Comparison of ENCODE assay signal across 11 cellular contexts in the genomic region with DNA sequence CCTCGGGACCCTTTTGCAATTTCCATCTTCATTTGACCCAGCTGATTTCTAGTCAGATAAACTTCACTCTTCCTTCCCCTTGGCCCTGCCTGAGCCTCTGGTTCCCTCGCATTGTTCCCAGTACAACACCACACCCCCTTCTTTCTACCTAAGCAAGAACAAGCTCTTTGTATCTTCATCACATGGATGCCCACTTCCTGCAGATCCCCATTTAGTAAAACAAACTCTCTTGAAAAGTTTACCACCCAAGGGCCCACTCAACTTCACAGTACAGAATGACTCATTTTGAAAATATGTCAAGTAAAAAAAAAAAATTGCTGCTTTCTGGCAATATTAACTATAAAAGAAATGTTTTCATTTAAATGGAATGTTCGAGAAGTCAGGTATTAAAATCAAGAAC. TPM values are rescaled to one million over a fixed set of nuclear protein-coding genes. Genes with fewer than 3 reads are reported as not detected.
A peak's percentile ranks its signal among the peaks of the same experiment; 100 is the strongest.
DNase-seq lines count a peak whose midpoint lies in the region; ATAC-seq, FAIRE-seq and TF ChIP-seq lines count a peak whose summit lies in the region.
"Had no signal": no experiment of that assay in that cellular context is flagged by ENCODE, and none has a peak within 500 bp of the region (broad histone marks: within the 10 kb centered on the region; RNA-seq: fewer than 3 reads in every experiment).

No MANE protein-coding gene starts in this region.

- CTCF ChIA-PET in GM12878 (lab: Yijun Ruan, JAX), result interaction anchor here (1.1 to 1.3 kb wide), 6 partner anchors 14 to 403 kb away, joined by 3 to 6 read pairs (median 4); no protein-coding TSS in a partner anchor
- CTCF ChIA-PET in CD4-positive, alpha-beta memory T cell (lab: Charles Lee; ENCODE audit: partially characterized antibody), result interaction anchor here (8.4 kb wide), 1 partner anchor 13 kb away, joined by 53 read pairs; no protein-coding TSS in a partner anchor
- CTCF ChIA-PET in activated CD4-positive, alpha-beta T cell treated with anti-CD3 and anti-CD28 coated beads, Interleukin-2, amount 10 ng/mL, durations not matched to agents 7 days and 5 days (lab: Charles Lee), result interaction anchor here (0.5 to 0.9 kb wide), 2 partner anchors 10 to 11 kb away, joined by 3 read pairs; no protein-coding TSS in a partner anchor

- SMC1A ChIA-PET in GM12878 (lab: Charles Lee; ENCODE audit: uncharacterized antibody, unreplicated experiment), result interaction anchor here (1.2 to 2.2 kb wide), 3 partner anchors 10 to 17 kb away, joined by 4 to 5 read pairs (median 4); no protein-coding TSS in a partner anchor

- WGBS in GM12878 (ENCODE audit: insufficient coverage, insufficient replicate concordance, low lambda C conversion rate, missing lambda C conversion rate), result 1% methylated on average over 3 of the region's 3 CpGs

- FAIRE-seq in GM12878 (lab: Jason Lieb, UNC), result no peak

- RAD21 ChIA-PET in GM12878 (lab: Charles Lee; ENCODE audit: unreplicated experiment), result interaction anchor here (3.0 kb wide), 1 partner anchor 14 kb away, joined by 7 read pairs; no protein-coding TSS in a partner anchor

- peaks cover 24 to 33% of the 10 kb centered on the region in 2 donors for H3K27me3 Mint-ChIP-seq in CD4-positive, alpha-beta memory T cell
- peaks cover 52% of the 10 kb centered on the region for H3K27me3 Mint-ChIP-seq in activated CD4-positive, alpha-beta T cell treated with anti-CD3 and anti-CD28 coated beads, Interleukin-2, amount 10 ng/mL, durations not matched to agents 7 days and 5 days

- POLR2A ChIA-PET in GM12878 (lab: Charles Lee), result no interaction called here
- POLR2A ChIA-PET in CD4-positive, alpha-beta memory T cell (lab: Charles Lee; ENCODE audit: partially characterized antibody), result no interaction called here
- POLR2A ChIA-PET in activated CD4-positive, alpha-beta T cell treated with anti-CD3 and anti-CD28 coated beads, Interleukin-2, amount 10 ng/mL, durations not matched to agents 7 days and 5 days (lab: Charles Lee), result no interaction called here

- no peak overlapping the region for H3K4me2 ChIP-seq in GM12878 (ENCODE audit: control insufficient read depth, insufficient read depth)

- H3K9me3 Mint-ChIP-seq in CD4-positive, alpha-beta memory T cell, result peaks cover 0 to 1% (median 0%) of the 10 kb centered on the region in 8 donors
- no peaks in the 10 kb centered on the region for H3K9me3 Mint-ChIP-seq in activated CD4-positive, alpha-beta T cell treated with anti-CD3 and anti-CD28 coated beads, Interleukin-2, amount 10 ng/mL, durations not matched to agents 7 days and 5 days
- H3K9me3 Mint-ChIP-seq: T-cell had no signal

- H3K36me3 ChIP-seq in GM12878 (ENCODE audit: control insufficient read depth in 2 of 2, insufficient read depth in 2 of 2, low read length in 1 of 2), result no peaks in the 10 kb centered on the region
- no peaks in the 10 kb centered on the region for H3K36me3 ChIP-seq in lower lobe of right lung
- no peaks in the 10 kb centered on the region for H3K36me3 ChIP-seq in CD4-positive, alpha-beta memory T cell (ENCODE audit: insufficient read depth, low read length)

- H3K27ac Mint-ChIP-seq in CD4-positive, alpha-beta memory T cell, result no peak overlapping the region
- H3K27ac Mint-ChIP-seq in activated CD4-positive, alpha-beta T cell treated with anti-CD3 and anti-CD28 coated beads, Interleukin-2, amount 10 ng/mL, durations not matched to agents 7 days and 5 days, result no peak overlapping the region
- H3K27ac Mint-ChIP-seq: CD14-positive monocyte, T-cell had no signal

- no peaks in the 10 kb centered on the region for H3K9me3 ChIP-seq in GM12878 (replicated peaks; ENCODE audit: control insufficient read depth, insufficient read depth, low read length)
- H3K9me3 ChIP-seq in lower lobe of right lung, result no peaks in the 10 kb centered on the region
- H3K9me3 ChIP-seq in CD4-positive, alpha-beta memory T cell (ENCODE audit: control insufficient read depth in 1 of 2, low read length in 2 of 2), result no peaks in the 10 kb centered on the region

- peaks cover 0 to 1% (median 0%) of the 10 kb centered on the region in 4 donors for H3K4me1 Mint-ChIP-seq in CD4-positive, alpha-beta memory T cell
- peaks cover 6% of the 10 kb centered on the region for H3K4me1 Mint-ChIP-seq in activated CD4-positive, alpha-beta T cell treated with anti-CD3 and anti-CD28 coated beads, Interleukin-2, amount 10 ng/mL, durations not matched to agents 7 days and 5 days

- TF ChIP-seq POLR2A in GM12878 (IDR thresholded peaks at IDR 0.05; ENCODE audit: low read depth, low read length), result no peak

- peaks cover 6 to 12% of the 10 kb centered on the region in 2 experiments for H3K27me3 ChIP-seq in GM12878 (replicated peaks in 1 of 2; ENCODE audit: control insufficient read depth in 2 of 2, insufficient read depth in 2 of 2, low read length in 1 of 2)
- peaks cover 12% of the 10 kb centered on the region for H3K27me3 ChIP-seq in lower lobe of right lung (ENCODE audit: low read depth)
- peaks cover 4% of the 10 kb centered on the region for H3K27me3 ChIP-seq in CD4-positive, alpha-beta memory T cell (ENCODE audit: insufficient read depth, low read length)

- ATAC-seq in HG02759 (IDR thresholded peaks at IDR 0.05; ENCODE audit: unreplicated experiment), result peak; percentile 39
- ATAC-seq in GM12878, result peak; percentile 53
- peak; percentile 51 to 66 for ATAC-seq in lower lobe of right lung
- ATAC-seq in GM21447 (IDR thresholded peaks at IDR 0.05; ENCODE audit: unreplicated experiment), result no peak
- ATAC-seq: T-cell had no signal

- H3K4me1 ChIP-seq in GM12878 (ENCODE audit: control insufficient read depth, insufficient read depth, low read length) (no peaks in the 10 kb centered on the region), lower lobe of right lung (peaks cover 4% of the 10 kb centered on the region)
- no peaks in the 10 kb centered on the region for H3K4me1 ChIP-seq in CD4-positive, alpha-beta memory T cell (ENCODE audit: insufficient read depth, low read length)

- no peaks in the 10 kb centered on the region for H4K20me1 ChIP-seq in GM12878 (ENCODE audit: control insufficient read depth, insufficient read depth)

- no peak for TF ChIP-seq RAD21 in GM12878 (IDR thresholded peaks at IDR 0.05; ENCODE audit: insufficient read depth, low read depth, low read length)

- no peak overlapping the region for H3K9ac ChIP-seq in GM12878 (ENCODE audit: control insufficient read depth, insufficient read depth, low read length)

- H2AFZ ChIP-seq in GM12878 (ENCODE audit: control insufficient read depth, low read depth, low read length), result no peak overlapping the region

- H3K36me3 Mint-ChIP-seq in CD4-positive, alpha-beta memory T cell, result no peaks in the 10 kb centered on the region
- H3K36me3 Mint-ChIP-seq in activated CD4-positive, alpha-beta T cell treated with anti-CD3 and anti-CD28 coated beads, Interleukin-2, amount 10 ng/mL, durations not matched to agents 7 days and 5 days (ENCODE audit: low read depth), result no peaks in the 10 kb centered on the region
- H3K36me3 Mint-ChIP-seq: CD14-positive monocyte, T-cell had no signal

- intact Hi-C loops in GM12878 (cut with micrococcal nuclease; ENCODE audit: unreplicated experiment) (no loop called here), lower lobe of right lung (cut with DNase I) (no loop called here)
- intact Hi-C loops in CD4-positive, alpha-beta memory T cell (cut with micrococcal nuclease), result no loop called here

- H3K4me3 Mint-ChIP-seq in CD4-positive, alpha-beta memory T cell, result no peak overlapping the region
- H3K4me3 Mint-ChIP-seq in activated CD4-positive, alpha-beta T cell treated with anti-CD3 and anti-CD28 coated beads, Interleukin-2, amount 10 ng/mL, durations not matched to agents 7 days and 5 days, result no peak overlapping the region
- H3K4me3 Mint-ChIP-seq: CD14-positive monocyte, T-cell had no signal

- H3K4me3 ChIP-seq in GM12878 (no peak overlapping the region), lower lobe of right lung (no peak overlapping the region)
- no peak overlapping the region for H3K4me3 ChIP-seq in CD4-positive, alpha-beta memory T cell (ENCODE audit: low read length in 2 of 2)

- TF ChIP-seq EP300 in GM12878 (IDR thresholded peaks at IDR 0.05; ENCODE audit: borderline replicate concordance in 1 of 2, control insufficient read depth in 1 of 2, low read depth in 2 of 2, low read length in 2 of 2), result no peak

- DNase-seq in Caki2 (ENCODE audit: low read depth) (peak; percentile 73), GM12878 (ENCODE audit: low read depth, low spot score) (no peak), lower lobe of right lung (no peak)
- no peak for DNase-seq in CD4-positive, alpha-beta memory T cell
- DNase-seq in NK-92 treated with Interleukin-12 subunit alpha and Interleukin-12 subunit beta, amount 100 ng/mL, for 24 hours (lab: John Stamatoyannopoulos, UW), result no peak
- DNase-seq in activated CD4-positive, alpha-beta T cell treated with anti-CD3 and anti-CD28 coated beads, Interleukin-2, amount 10 ng/mL, durations not matched to agents 7 days and 5 days, result no peak
- DNase-seq: NCI-H748 treated with DMSO at 0.1 percent for 48 hours, T-cell had no signal

- H3K79me2 ChIP-seq in GM12878 (ENCODE audit: control insufficient read depth, insufficient read depth, low read length), result no peaks in the 10 kb centered on the region

- in situ Hi-C loops in Caki2 (cut with HindIII; ENCODE audit: low pct_unique_long_range_greater_than_20kb, low sequenced_read_pairs), result no loop called here
- in situ Hi-C loops in GM12878 (cut with MboI), result no loop called here

- no TSS peak for BruUV-seq in GM12878 (replicated peaks; lab: Mats Ljungman, UMichigan)

- TF ChIP-seq CTCF in GM12878 (IDR thresholded peaks at IDR 0.05 in 2 of 3, conservative IDR thresholded peaks at IDR 0.05 in 1 of 3; ENCODE audit: control insufficient read depth in 2 of 3, extremely low read depth in 1 of 3, insufficient read depth in 1 of 3, low read depth in 3 of 3, low read length in 3 of 3) (no peak), lower lobe of right lung (IDR thresholded peaks at IDR 0.05) (no peak)

- H3K27ac ChIP-seq in GM12878 (ENCODE audit: control insufficient read depth, insufficient read depth) (no peak overlapping the region), lower lobe of right lung (no peak overlapping the region)
- no peak overlapping the region for H3K27ac ChIP-seq in CD4-positive, alpha-beta memory T cell (ENCODE audit: low read depth, low read length)

RNA-seq across cellular contexts. Expression of gene FAXC, which starts 5.2 kb away (rescaled TPM):
- total RNA-seq in Caki2 (2014; rRNA removed; shearing (Covaris generic); ENCODE audit: low replicate concordance), result 8.5 and 16.0 TPM in 2 replicates
- total RNA-seq in GM12878 (2013; cell fraction: nucleolus; rRNA removed), result not detected in 2 replicates
- total RNA-seq in GM12878 (2014; rRNA removed), result not detected in 2 replicates
- total RNA-seq in GM12878 (2014; rRNA removed; fragmentation: Illumina TruSeq; extraction: Trizol), result not detected in 2 replicates
- total RNA-seq in GM12878 (2021), result not detected in 2 replicates
- not detected for polyA plus RNA-seq in GM12878 (2011; ENCODE audit: low read depth)
- not detected in 2 replicates for polyA plus RNA-seq in GM12878 (2011; rRNA removed)
- polyA plus RNA-seq in GM12878 (2011; cell fraction: cytosol; rRNA removed), result not detected in 2 replicates
- polyA plus RNA-seq in GM12878 (2011; cell fraction: nucleus; rRNA removed), result not detected in 2 replicates
- not detected in 2 replicates for polyA plus RNA-seq in GM12878 (2012)
- not detected in 2 replicates for polyA plus RNA-seq in GM12878 (2014; fragmentation: Illumina TruSeq; extraction: Trizol)
- not detected for polyA plus RNA-seq in GM12878 (2014; fragmentation: Nextera tagmentation; extraction: Ambion mirVana)
- polyA plus RNA-seq in GM12878 (2014; rRNA removed), result not detected in 2 replicates
- not detected for polyA plus RNA-seq in GM12878 (2016; fragmentation: Nextera tagmentation; extraction: Ambion mirVana)
- polyA minus RNA-seq in GM12878 (2011; rRNA and poly(A)+ RNA removed), result not detected in 2 replicates
- not detected in 2 replicates for polyA minus RNA-seq in GM12878 (2011; cell fraction: cytosol; rRNA and poly(A)+ RNA removed)
- not detected in 2 replicates for polyA minus RNA-seq in GM12878 (2011; cell fraction: nucleus; rRNA and poly(A)+ RNA removed)
- total RNA-seq in lower lobe of right lung, result 4.3 TPM
- total RNA-seq in CD4-positive, alpha-beta memory T cell, result not detected
- not detected for polyA plus RNA-seq in CD4-positive, alpha-beta memory T cell
- total RNA-seq in activated CD4-positive, alpha-beta T cell treated with anti-CD3 and anti-CD28 coated beads, Interleukin-2, amount 10 ng/mL, durations not matched to agents 7 days and 5 days, result under 1 TPM in 1 of 2 experiments, not detected in 1; 0.07 TPM
- polyA plus RNA-seq: CD14-positive monocyte had no signal

RNA-seq across cellular contexts. Expression of gene COQ3, which starts 49.7 kb away (rescaled TPM):
- 7.7 and 15.3 TPM in 2 replicates for total RNA-seq in Caki2 (2014; rRNA removed; shearing (Covaris generic); ENCODE audit: low replicate concordance)
- total RNA-seq in GM12878 (2013; cell fraction: nucleolus; rRNA removed), result 0.88 and 2.7 TPM in 2 replicates
- total RNA-seq in GM12878 (2014; rRNA removed) (9.3 and 10.7 TPM in 2 replicates), GM12878 (2014; rRNA removed; fragmentation: Illumina TruSeq; extraction: Trizol) (13.6 and 14.1 TPM in 2 replicates), GM12878 (2021) (11.4 and 11.9 TPM in 2 replicates), lower lobe of right lung (2.2 TPM)
- 3.6 TPM for polyA plus RNA-seq in GM12878 (2011; ENCODE audit: low read depth)
- polyA plus RNA-seq in GM12878 (2011; rRNA removed) (16.4 and 22.8 TPM in 2 replicates), GM12878 (2014; fragmentation: Illumina TruSeq; extraction: Trizol) (15.5 and 19.3 TPM in 2 replicates), GM12878 (2014; fragmentation: Nextera tagmentation; extraction: Ambion mirVana) (10 to 100 TPM; 43.3 to 50.6 TPM), GM12878 (2014; rRNA removed) (13.3 and 13.5 TPM in 2 replicates), GM12878 (2016; fragmentation: Nextera tagmentation; extraction: Ambion mirVana) (10 to 100 TPM; 26.8 to 27.9 TPM)
- 8.9 and 10.6 TPM in 2 replicates for polyA plus RNA-seq in GM12878 (2011; cell fraction: cytosol; rRNA removed)
- 7.9 and 8.0 TPM in 2 replicates for polyA plus RNA-seq in GM12878 (2011; cell fraction: nucleus; rRNA removed)
- polyA plus RNA-seq in GM12878 (2012), result 5.4 and 7.1 TPM in 2 replicates
- polyA minus RNA-seq in GM12878 (2011; rRNA and poly(A)+ RNA removed), result 4.2 and 7.0 TPM in 2 replicates
- polyA minus RNA-seq in GM12878 (2011; cell fraction: cytosol; rRNA and poly(A)+ RNA removed), result 2.0 and 4.6 TPM in 2 replicates
- polyA minus RNA-seq in GM12878 (2011; cell fraction: nucleus; rRNA and poly(A)+ RNA removed), result 0.29 and 0.73 TPM in 2 replicates
- total RNA-seq in CD4-positive, alpha-beta memory T cell, result 1 to 10 TPM; 3.1 to 4.4 TPM
- 1 to 10 TPM; 6.5 to 9.6 TPM for polyA plus RNA-seq in CD4-positive, alpha-beta memory T cell
- 1 to 10 TPM; 8.2 to 8.3 TPM for total RNA-seq in activated CD4-positive, alpha-beta T cell treated with anti-CD3 and anti-CD28 coated beads, Interleukin-2, amount 10 ng/mL, durations not matched to agents 7 days and 5 days
